Comparison of ENCODE assay signal across 27 cellular contexts in genomic region chr5:146840016-146840415, GRCh38. TPM values are rescaled to one million over a fixed set of nuclear protein-coding genes. Genes with fewer than 3 reads are reported as not detected.
"Had no signal": no experiment of that assay in that cellular context is flagged by ENCODE, and none has a peak within 500 bp of the region (broad histone marks: within the 10 kb centered on the region; RNA-seq: fewer than 3 reads in every experiment).

No MANE protein-coding gene starts in this region.

- H3K4me1 Mint-ChIP-seq: T-cell had no signal

- H3K27ac ChIP-seq: KMS-11, RWPE1 had no signal

- ATAC-seq: K562, Panc1, PC-3, T-cell had no signal

- H3K9me2 ChIP-seq: SK-N-SH had no signal

- H3K9ac ChIP-seq: KMS-11, SK-N-SH had no signal

- H3K27me3 Mint-ChIP-seq: IgD-negative memory B cell had no signal

- H3K4me3 ChIP-seq: K562 had no signal

- H3K27ac Mint-ChIP-seq: IgD-negative memory B cell, T-cell had no signal

- DNase-seq: Kasumi-1; MM.1S; NCI-H1092 treated with DMSO at 0.1 percent for 48 hours; NCI-H1436; NCI-H187; NCI-H2029; NCI-H2081 treated with DMSO at 0.1 percent for 48 hours; NCI-H2171; NCI-H226; NCI-H446; NCI-H510A; NCI-H524 treated with DMSO at 0.1 percent for 48 hours; NCI-H69; NCI-H774; NK-92 treated with Interleukin-12 subunit alpha and Interleukin-12 subunit beta, amount 100 ng/mL, for 24 hours; PC-3; SHP77; SK-N-SH; SW 1271; T-cell had no signal

- H3K36me3 Mint-ChIP-seq: T-cell had no signal

- H3K9me3 ChIP-seq: SK-N-SH had no signal

- H3K4me2 ChIP-seq: KMS-11, SK-N-SH had no signal

- H3K4me3 Mint-ChIP-seq: IgD-negative memory B cell, T-cell had no signal

RNA-seq across cellular contexts. Expression of gene PPP2R2B, which starts 38.5 kb away (rescaled TPM):
- total RNA-seq: K562, OCI-LY7, PC-3, SK-MEL-5 had no signal
- polyA plus RNA-seq: K562 had no signal
